In genomic region chr12:94561943-94562411, GRCh38 we compare ENCODE assay signal across 9 cellular contexts.
DNase-seq lines count a peak whose midpoint lies in the region; ATAC-seq and TF ChIP-seq lines count a peak whose summit lies in the region.
"Had no signal": no experiment of that assay in that cellular context is flagged by ENCODE, and none has a peak within 500 bp of the region (broad histone marks: within the 10 kb centered on the region; RNA-seq: fewer than 3 reads in every experiment).

No MANE protein-coding gene starts in this region.

- no peaks in the 10 kb centered on the region for H3K79me2 ChIP-seq in OCI-LY1 (ENCODE audit: insufficient read depth, low read length)

- peak; percentile 10 for DNase-seq in activated CD4-positive, alpha-beta T cell treated with anti-CD3 and anti-CD28 coated beads for 36 hours
- DNase-seq in activated CD4-positive, alpha-beta T cell treated with anti-CD3 and anti-CD28 coated beads for 4 hours: no peak
- peak in 1 of 3 donors; percentile 75 for DNase-seq in right cardiac atrium
- DNase-seq in Caco-2: no peak
- no peak for DNase-seq in KBM-7

- H3K4me3 ChIP-seq in OCI-LY1 (ENCODE audit: low read depth, low read length, poor library complexity, severe bottlenecking) (no peak overlapping the region), right cardiac atrium (ENCODE audit: low read length) (no peak overlapping the region), Caco-2 (ENCODE audit: low read depth, low read length) (no peak overlapping the region), gastroesophageal sphincter (no peak overlapping the region)

- no peak overlapping the region for H3K9ac ChIP-seq in OCI-LY1 (ENCODE audit: low read length)

- H3K4me1 ChIP-seq in OCI-LY1 (ENCODE audit: insufficient read depth, low read length, severe bottlenecking): peaks cover 15% of the 10 kb centered on the region
- H3K4me1 ChIP-seq in right cardiac atrium (ENCODE audit: control insufficient read depth, insufficient read depth, low read length): no peaks in the 10 kb centered on the region
- no peaks in the 10 kb centered on the region for H3K4me1 ChIP-seq in Caco-2
- peaks cover 0 to 22% (median 0%) of the 10 kb centered on the region in 3 donors for H3K4me1 ChIP-seq in gastroesophageal sphincter

- H3K36me3 Mint-ChIP-seq in activated CD4-positive, alpha-beta T cell treated with anti-CD3 and anti-CD28 coated beads for 36 hours (ENCODE audit: low read depth): no peaks in the 10 kb centered on the region
- no peaks in the 10 kb centered on the region for H3K36me3 Mint-ChIP-seq in Caco-2 (ENCODE audit: insufficient read depth, unreplicated experiment)

- 50% methylated on average over 11 of the region's 11 CpGs for WGBS in right cardiac atrium
- 32 to 37% methylated on average over 6 to 9 of the region's 11 CpGs for WGBS in gastroesophageal sphincter (ENCODE audit: low coverage in 1 of 2), 2 donors

- intact Hi-C loops in activated CD4-positive, alpha-beta T cell treated with anti-CD3 and anti-CD28 coated beads for 36 hours (cut with DNase I, micrococcal nuclease): no loop called here
- intact Hi-C loops in right cardiac atrium (cut with DNase I) (no loop called here), Caco-2 (cut with micrococcal nuclease; ENCODE audit: unreplicated experiment) (no loop called here)

- H3K9me2 ChIP-seq in OCI-LY1 (ENCODE audit: low read depth, low read length): no peaks in the 10 kb centered on the region

- no peak for TF ChIP-seq CTCF in OCI-LY1 (IDR thresholded peaks at IDR 0.05; ENCODE audit: low read length)
- TF ChIP-seq CTCF in Caco-2 (IDR thresholded peaks at IDR 0.05; ENCODE audit: insufficient read depth in 1 of 2, low read depth in 1 of 2, low read length in 1 of 2, severe bottlenecking in 1 of 2, unreplicated experiment in 1 of 2): no peak
- no peak for TF ChIP-seq CTCF in gastroesophageal sphincter (IDR thresholded peaks at IDR 0.05)

- in situ Hi-C loops in KBM-7 (cut with MboI; ENCODE audit: low pct_unique_long_range_greater_than_20kb, low sequenced_read_pairs): no loop called here

- no peak for TF ChIP-seq EP300 in gastroesophageal sphincter (IDR thresholded peaks at IDR 0.05)

- no peaks in the 10 kb centered on the region for H3K36me3 ChIP-seq in OCI-LY1 (ENCODE audit: insufficient read depth, low read length)
- no peaks in the 10 kb centered on the region for H3K36me3 ChIP-seq in Caco-2 (ENCODE audit: control insufficient read depth, insufficient read depth, low read length)
- H3K36me3 ChIP-seq in gastroesophageal sphincter: no peaks in the 10 kb centered on the region

- H3K27me3 ChIP-seq in OCI-LY1 (ENCODE audit: insufficient read depth, low read length) (no peaks in the 10 kb centered on the region), right cardiac atrium (ENCODE audit: control insufficient read depth, insufficient read depth) (no peaks in the 10 kb centered on the region), Caco-2 (replicated peaks; ENCODE audit: control insufficient read depth, insufficient read depth, low read length) (no peaks in the 10 kb centered on the region), gastroesophageal sphincter (no peaks in the 10 kb centered on the region)

- H3K27ac ChIP-seq in OCI-LY1 (ENCODE audit: low read depth, low read length, poor library complexity, severe bottlenecking): peak overlapping the region; percentile 44
- H3K27ac ChIP-seq in right cardiac atrium (ENCODE audit: low read length): peak overlapping the region; percentile 12
- H3K27ac ChIP-seq in gastroesophageal sphincter: peak overlapping the region in 1 of 4 donors; percentile 35

- no TSS peak for BruUV-seq in Caco-2 (replicated peaks; lab: Mats Ljungman, UMichigan)

- no peak overlapping the region for H3K4me3 Mint-ChIP-seq in activated CD4-positive, alpha-beta T cell treated with anti-CD3 and anti-CD28 coated beads for 36 hours
- H3K4me3 Mint-ChIP-seq in Caco-2 (ENCODE audit: unreplicated experiment): no peak overlapping the region
- H3K4me3 Mint-ChIP-seq: neural crest cell had no signal

- H2AFZ ChIP-seq in OCI-LY1 (ENCODE audit: low read length): no peak overlapping the region

- no peaks in the 10 kb centered on the region for H3K9me3 Mint-ChIP-seq in activated CD4-positive, alpha-beta T cell treated with anti-CD3 and anti-CD28 coated beads for 36 hours (ENCODE audit: low read depth)
- H3K9me3 Mint-ChIP-seq in Caco-2 (ENCODE audit: unreplicated experiment): no peaks in the 10 kb centered on the region

- peaks cover 26% of the 10 kb centered on the region for H3K27me3 Mint-ChIP-seq in activated CD4-positive, alpha-beta T cell treated with anti-CD3 and anti-CD28 coated beads for 36 hours
- no peaks in the 10 kb centered on the region for H3K27me3 Mint-ChIP-seq in Caco-2 (ENCODE audit: insufficient read depth, unreplicated experiment)

- no peak overlapping the region for H3K27ac Mint-ChIP-seq in activated CD4-positive, alpha-beta T cell treated with anti-CD3 and anti-CD28 coated beads for 36 hours
- no peak overlapping the region for H3K27ac Mint-ChIP-seq in Caco-2 (ENCODE audit: unreplicated experiment)

- H3K9me3 ChIP-seq in OCI-LY1 (ENCODE audit: low read length) (no peaks in the 10 kb centered on the region), right cardiac atrium (ENCODE audit: control insufficient read depth, low read length) (no peaks in the 10 kb centered on the region), Caco-2 (0 out of 2 replicates have a peak, but pooled peaks cover 2% of the 10 kb centered on the region), gastroesophageal sphincter (no peaks in the 10 kb centered on the region)

- peak; percentile 55 for ATAC-seq in activated CD4-positive, alpha-beta T cell treated with anti-CD3 and anti-CD28 coated beads for 36 hours
- ATAC-seq in HG02678 (IDR thresholded peaks at IDR 0.05; ENCODE audit: unreplicated experiment) (peak; percentile 83), right cardiac atrium (peak; percentile 60 to 74), gastroesophageal sphincter (no peak)

- H3K4me2 ChIP-seq in OCI-LY1 (ENCODE audit: low read length): no peak overlapping the region; the same call in 1 of the 2 replicates

- H4K20me1 ChIP-seq in OCI-LY1 (ENCODE audit: insufficient read depth, low read length): no peaks in the 10 kb centered on the region

- peaks cover 11% of the 10 kb centered on the region for H3K4me1 Mint-ChIP-seq in activated CD4-positive, alpha-beta T cell treated with anti-CD3 and anti-CD28 coated beads for 36 hours
- H3K4me1 Mint-ChIP-seq in Caco-2 (ENCODE audit: low read depth, unreplicated experiment): peaks cover 6% of the 10 kb centered on the region

- TF ChIP-seq POLR2A in gastroesophageal sphincter (IDR thresholded peaks at IDR 0.05): no peak

- no peaks in the 10 kb centered on the region for H3F3A ChIP-seq in OCI-LY1 (ENCODE audit: insufficient read depth, low read length)

- POLR2A ChIA-PET in activated CD4-positive, alpha-beta T cell treated with anti-CD3 and anti-CD28 coated beads for 36 hours (lab: Charles Lee): no interaction called here
- POLR2A ChIA-PET in Caco-2 (lab: Charles Lee): no interaction called here

- CTCF ChIA-PET in activated CD4-positive, alpha-beta T cell treated with anti-CD3 and anti-CD28 coated beads for 36 hours (lab: Charles Lee): interaction anchor here (0.6 kb wide), 3 partner anchors 183 to 447 kb away, joined by 3 read pairs; no protein-coding TSS in a partner anchor
- CTCF ChIA-PET in Caco-2 (lab: Charles Lee): interaction anchor here (0.6 kb wide), 1 partner anchor 414 kb away, joined by 9 read pairs; no protein-coding TSS in a partner anchor
